ENCODE assay signal across 20 cellular contexts in genomic region chr1:34740161-34740875, GRCh38. TPM values are rescaled to one million over a fixed set of nuclear protein-coding genes. Genes with fewer than 3 reads are reported as not detected.
DNase-seq lines count a peak whose midpoint lies in the region; ATAC-seq, FAIRE-seq and TF ChIP-seq lines count a peak whose summit lies in the region.
"Had no signal": no experiment of that assay in that cellular context is flagged by ENCODE, and none has a peak within 500 bp of the region (broad histone marks: within the 10 kb centered on the region; RNA-seq: fewer than 3 reads in every experiment).

No MANE protein-coding gene starts in this region.

- no peaks in the 10 kb centered on the region for H3K36me3 ChIP-seq in bronchial epithelial cell (ENCODE audit: control insufficient read depth, insufficient read depth, low read length)
- no peaks in the 10 kb centered on the region for H3K36me3 ChIP-seq in mucosa of descending colon (ENCODE audit: low read depth)
- H3K36me3 ChIP-seq: breast epithelium, gastroesophageal sphincter, SJSA1 had no signal

- H3K4me1 Mint-ChIP-seq in CD14-positive monocyte, result peaks cover 3% of the 10 kb centered on the region
- H3K4me1 Mint-ChIP-seq in osteocyte (ENCODE audit: unreplicated experiment), result peaks cover 4% of the 10 kb centered on the region

- H3K27ac Mint-ChIP-seq in CD14-positive monocyte (no peak overlapping the region), osteocyte (ENCODE audit: unreplicated experiment) (no peak overlapping the region)

- H3K27me3 ChIP-seq in bronchial epithelial cell (ENCODE audit: control insufficient read depth, insufficient read depth, low read length), result peaks cover 2% of the 10 kb centered on the region
- H3K27me3 ChIP-seq: breast epithelium had no signal

- intact Hi-C loops in mucosa of descending colon (cut with DNase I, micrococcal nuclease), result no loop called here
- intact Hi-C loops in CD14-positive monocyte (cut with micrococcal nuclease), result loop anchor here (5.0 to 10.0 kb wide), 3 partner anchors 278 to 1106 kb away; no protein-coding TSS in a partner anchor

- TF ChIP-seq CTCF in bronchial epithelial cell (IDR thresholded peaks at IDR 0.05; ENCODE audit: insufficient read depth, low read length, severe bottlenecking), result no peak
- no peak for TF ChIP-seq CTCF in mucosa of descending colon (IDR thresholded peaks at IDR 0.05)
- TF ChIP-seq CTCF in CD14-positive monocyte (IDR thresholded peaks at IDR 0.05), result no peak
- no peak for TF ChIP-seq CTCF in coronary artery (IDR thresholded peaks at IDR 0.05)
- no peak for TF ChIP-seq CTCF in osteocyte (IDR thresholded peaks at IDR 0.05)

- no peaks in the 10 kb centered on the region for H3K4me1 ChIP-seq in mucosa of descending colon (ENCODE audit: low read depth)
- H3K4me1 ChIP-seq: breast epithelium, SJSA1 had no signal

- H3K27ac ChIP-seq in coronary artery, result no peak overlapping the region
- H3K27ac ChIP-seq: breast epithelium, gastroesophageal sphincter, SJSA1 had no signal

- H3K27me3 Mint-ChIP-seq in CD14-positive monocyte (ENCODE audit: low read depth in 3 of 3) (peaks cover 2 to 8% (median 4%) of the 10 kb centered on the region in 3 donors), osteocyte (ENCODE audit: unreplicated experiment) (peaks cover 13% of the 10 kb centered on the region)

- H3K4me3 ChIP-seq in bronchial epithelial cell (ENCODE audit: low read depth, low read length) (no peak overlapping the region), mucosa of descending colon (no peak overlapping the region), coronary artery (no peak overlapping the region)
- H3K4me3 ChIP-seq: breast epithelium, gastroesophageal sphincter, SJSA1 had no signal

- H3K9me3 Mint-ChIP-seq in CD14-positive monocyte (peaks cover 0 to 1% (median 0%) of the 10 kb centered on the region in 7 donors), osteocyte (ENCODE audit: unreplicated experiment) (no peaks in the 10 kb centered on the region)
- H3K9me3 Mint-ChIP-seq: IgD-negative memory B cell had no signal

- DNase-seq in DMS79 treated with DMSO at 0.1 percent for 48 hours (lab: John Stamatoyannopoulos, UW), result peak; percentile 63
- peak; percentile 34 for DNase-seq in HT-29 (ENCODE audit: low spot score)
- DNase-seq in bronchial epithelial cell (ENCODE audit: low read depth), result peak; percentile 51
- DNase-seq in mucosa of descending colon, result peak in 1 of 3 donors; percentile 17
- DNase-seq in CD14-positive monocyte (ENCODE audit: low spot score), result no peak
- no peak for DNase-seq in coronary artery (ENCODE audit: low spot score)
- DNase-seq in osteocyte (ENCODE audit: extremely low spot score, unreplicated experiment), result no peak
- DNase-seq: activated CD8-positive, alpha-beta memory T cell treated with anti-CD3 and anti-CD28 coated beads for 24 hours; activated naive CD4-positive, alpha-beta T cell treated with Interleukin-2 at 50 U/mL for 16 hours; GF-D8; kidney; NCI-H187 treated with DMSO at 0.1 percent for 48 hours; stimulated activated CD4-positive, alpha-beta T cell treated with anti-CD3 and anti-CD28 coated beads, Interleukin-2, amount 100 ng/mL, for 24 hours had no signal

- peak; percentile 45 for ATAC-seq in mucosa of descending colon
- ATAC-seq: gastroesophageal sphincter had no signal

- H3K4me3 Mint-ChIP-seq in CD14-positive monocyte (no peak overlapping the region), osteocyte (ENCODE audit: unreplicated experiment) (no peak overlapping the region)
- H3K4me3 Mint-ChIP-seq: IgD-negative memory B cell had no signal

- FAIRE-seq in bronchial epithelial cell (lab: Jason Lieb, UNC), result no peak
- FAIRE-seq: endometrium, kidney, TTC549 had no signal

- no peaks in the 10 kb centered on the region for H3K9me3 ChIP-seq in mucosa of descending colon
- H3K9me3 ChIP-seq: breast epithelium, gastroesophageal sphincter had no signal

- H3K36me3 Mint-ChIP-seq in CD14-positive monocyte (no peaks in the 10 kb centered on the region), osteocyte (ENCODE audit: unreplicated experiment) (no peaks in the 10 kb centered on the region)
- H3K36me3 Mint-ChIP-seq: IgD-negative memory B cell had no signal

RNA-seq across cellular contexts. Expression of gene GJB5, which starts 14.5 kb away (rescaled TPM):
- not detected in 2 replicates for total RNA-seq in HT-29 (2014; rRNA removed; shearing (Covaris generic))
- total RNA-seq in bronchial epithelial cell, result 95.8 and 101 TPM in 2 replicates
- not detected for total RNA-seq in mucosa of descending colon
- polyA plus RNA-seq in CD14-positive monocyte, result under 1 TPM in 1 of 2 donors, not detected in 1; 0.12 TPM
- total RNA-seq in osteocyte, result not detected in 2 replicates
- total RNA-seq: kidney, myocyte, SJSA1 had no signal
- polyA plus RNA-seq: IgD-negative memory B cell had no signal

RNA-seq across cellular contexts. Expression of gene GJB4, which starts 19.2 kb away (rescaled TPM):
- 1.3 and 1.9 TPM in 2 replicates for total RNA-seq in HT-29 (2014; rRNA removed; shearing (Covaris generic))
- total RNA-seq in bronchial epithelial cell (8.2 and 17.3 TPM in 2 replicates), mucosa of descending colon (not detected), osteocyte (not detected in 2 replicates)
- polyA plus RNA-seq in CD14-positive monocyte, result not detected
- total RNA-seq: myocyte, SJSA1 had no signal
- polyA plus RNA-seq: IgD-negative memory B cell had no signal

RNA-seq across cellular contexts. Expression of gene GJB3, which starts 40.7 kb away (rescaled TPM):
- 63.6 and 70.4 TPM in 2 replicates for total RNA-seq in HT-29 (2014; rRNA removed; shearing (Covaris generic))
- total RNA-seq in bronchial epithelial cell (136 and 159 TPM in 2 replicates), mucosa of descending colon (1 to 10 TPM; 2.7 to 6.1 (median 4.5) TPM), osteocyte (not detected in 2 replicates)
- not detected for polyA plus RNA-seq in CD14-positive monocyte
- total RNA-seq: myocyte, SJSA1 had no signal
- polyA plus RNA-seq: IgD-negative memory B cell had no signal

RNA-seq across cellular contexts. Expression of gene GJA4, which starts 52.5 kb away (rescaled TPM):
- total RNA-seq in HT-29 (2014; rRNA removed; shearing (Covaris generic)), result not detected in 2 replicates
- total RNA-seq in bronchial epithelial cell (not detected in 2 replicates), mucosa of descending colon (1 to 10 TPM in 2 of 3 donors, under 1 TPM in 1; 0.84 to 4.1 (median 2.7) TPM), osteocyte (not detected in 2 replicates)
- polyA plus RNA-seq in CD14-positive monocyte, result not detected
- total RNA-seq: myocyte, SJSA1 had no signal
- polyA plus RNA-seq: IgD-negative memory B cell had no signal

Comparison
In these comparisons a context has a peak if more than half of its experiments do, and no peak if none do; other contexts are left out.
1. DNase-seq: peak in DMS79 treated with DMSO at 0.1 percent for 48 hours (single experiment), HT-29 (single experiment) and bronchial epithelial cell (single experiment); none in CD14-positive monocyte (single experiment), coronary artery (single experiment) and osteocyte (single experiment).
2. RNA of gene GJB5, which starts 14.5 kb away (total RNA-seq): 95.8 to 101 TPM in bronchial epithelial cell; not detected in HT-29, not detected in mucosa of descending colon and not detected in osteocyte; every median in the first group is over 10 times any median in the second.
3. intact Hi-C loops: an anchor here in CD14-positive monocyte (5.0 to 10.0 kb wide); none called in mucosa of descending colon.